8 cellular contexts compared by ENCODE assay signal in genomic region chr1:159798893-159799292, GRCh38. TPM values are rescaled to one million over a fixed set of nuclear protein-coding genes. Genes with fewer than 3 reads are reported as not detected.
DNase-seq lines count a peak whose midpoint lies in the region; ATAC-seq, FAIRE-seq and TF ChIP-seq lines count a peak whose summit lies in the region.

No MANE protein-coding gene starts in this region.

- no peak for TF ChIP-seq POLR2A in GM12892 (IDR thresholded peaks at IDR 0.05; ENCODE audit: low read depth, low read length)

- peaks cover 2% of the 10 kb centered on the region for H3K27me3 ChIP-seq in mammary epithelial cell (ENCODE audit: insufficient read depth, low read length)

- no peaks in the 10 kb centered on the region for H4K20me1 ChIP-seq in mammary epithelial cell (ENCODE audit: insufficient read depth, low read length)

- H3K4me2 ChIP-seq in mammary epithelial cell (ENCODE audit: insufficient read depth, low read depth, low read length), result no peak overlapping the region

- H3K27ac ChIP-seq in mammary epithelial cell (ENCODE audit: insufficient read depth, low read depth, low read length), result no peak overlapping the region

- intact Hi-C loops in mammary epithelial cell (cut with micrococcal nuclease), result loop anchor here (1.0 to 2.0 kb wide), 5 partner anchors 19 to 638 kb away; partner anchors contain the start of gene DUSP23

- no peaks in the 10 kb centered on the region for H3K79me2 ChIP-seq in mammary epithelial cell (ENCODE audit: insufficient read depth, low read length)

- no peaks in the 10 kb centered on the region for H3K4me1 ChIP-seq in mammary epithelial cell (ENCODE audit: insufficient read depth, low read length)

- dilution Hi-C loops in mammary epithelial cell (cut with HindIII; ENCODE audit: low sequenced_read_pairs), result loop anchor here (5.0 kb wide), 1 partner anchor 93 kb away; no protein-coding TSS in a partner anchor

- H3K4me3 ChIP-seq in mammary epithelial cell (replicated peaks in 1 of 3; ENCODE audit: insufficient read depth in 1 of 3, low read depth in 2 of 3, low read length in 3 of 3), result no peak overlapping the region

- in situ Hi-C loops in mammary epithelial cell (cut with MboI; ENCODE audit: low sequenced_read_pairs in 2 of 2), result loop anchor here (5.0 to 25.0 kb wide), 3 partner anchors 93 to 637 kb away; partner anchors contain the start of gene CADM3 (in 1 of the 2)

- ATAC-seq in HG02870 (IDR thresholded peaks at IDR 0.05; ENCODE audit: unreplicated experiment), result no peak

- H2AFZ ChIP-seq in mammary epithelial cell (ENCODE audit: low read depth, low read length), result peak overlapping the region; percentile 53

- no TSS peak for BruUV-seq in mammary epithelial cell (replicated peaks; lab: Mats Ljungman, UMichigan)

- no peaks in the 10 kb centered on the region for H3K36me3 ChIP-seq in mammary epithelial cell (ENCODE audit: insufficient read depth, low read length)

- H3K9me3 ChIP-seq in mammary epithelial cell (replicated peaks; ENCODE audit: insufficient read depth, low read length), result no peaks in the 10 kb centered on the region

- H3K9ac ChIP-seq in mammary epithelial cell (ENCODE audit: insufficient read depth, low read length), result no peak overlapping the region

- 0% methylated on average over 2 of the region's 2 CpGs for WGBS in mammary epithelial cell (ENCODE audit: low coverage, missing lambda C conversion rate)

- DNase-seq in AG08395 (ENCODE audit: low spot score) (peak; percentile 91), GM12892 (ENCODE audit: insufficient read length) (no peak), NCI-H1930 (lab: John Stamatoyannopoulos, UW) (peak; percentile 69 to 81), T follicular helper cell (ENCODE audit: low read depth) (peak; percentile 18), mammary epithelial cell (peak; percentile 76), islet precursor cell (peak; percentile 86)
- DNase-seq in stimulated activated CD4-positive, alpha-beta T cell treated with anti-CD3 and anti-CD28 coated beads, Interleukin-2, amount 100 ng/mL, for 24 hours, result peak; percentile 38 to 44

- peak; percentile 27 for FAIRE-seq in GM12892 (lab: Jason Lieb, UNC)

- CTCF ChIA-PET in mammary epithelial cell (lab: Charles Lee; ENCODE audit: low non-redundant PET), result interaction anchor here (0.5 to 1.4 kb wide), 7 partner anchors 83 to 216 kb away, joined by 3 to 23 read pairs (median 3); no protein-coding TSS in a partner anchor

- peak; percentile 80 to 82 for TF ChIP-seq CTCF in mammary epithelial cell (conservative IDR thresholded peaks at IDR 0.05 in 1 of 2, IDR thresholded peaks at IDR 0.05 in 1 of 2; ENCODE audit: extremely low read depth in 1 of 2, insufficient read depth in 1 of 2, low read depth in 1 of 2, low read length in 2 of 2)

RNA-seq across cellular contexts. Expression of gene FCRL6, which starts 3.3 kb away (rescaled TPM):
- polyA plus RNA-seq in GM12892 (2012; ENCODE audit: missing spikeins), result not detected
- total RNA-seq in mammary epithelial cell, result not detected
- not detected for polyA plus RNA-seq in mammary epithelial cell
- not detected for polyA minus RNA-seq in mammary epithelial cell

RNA-seq across cellular contexts. Expression of gene DUSP23, which starts 18.1 kb away (rescaled TPM):
- polyA plus RNA-seq in GM12892 (2012; ENCODE audit: missing spikeins), result 4.0 TPM
- total RNA-seq in mammary epithelial cell, result 10 to 100 TPM; 32.1 to 39.5 TPM
- 44.4 TPM for polyA plus RNA-seq in mammary epithelial cell
- polyA minus RNA-seq in mammary epithelial cell, result 14.7 TPM

RNA-seq across cellular contexts. Expression of gene SLAMF8, which starts 27.8 kb away (rescaled TPM):
- not detected for polyA plus RNA-seq in GM12892 (2012; ENCODE audit: missing spikeins)
- not detected for total RNA-seq in mammary epithelial cell
- not detected for polyA plus RNA-seq in mammary epithelial cell
- not detected for polyA minus RNA-seq in mammary epithelial cell
